ENCODE assay signal across 1 cellular context in genomic region chr16:74695450-74696422, GRCh38.
TF ChIP-seq lines count a peak whose summit lies in the region.

No MANE protein-coding gene starts in this region.

TF ChIP-seq in GM12878, 131 proteins besides CTCF, POLR2A, EP300 and RAD21 (continued from another document and continues in another):
- TF ChIP-seq CEBPZ (IDR thresholded peaks at IDR 0.05; ENCODE audit: low read depth, low read length) = no peak
- no peak; the same call in 1 of the 2 replicates for TF ChIP-seq LARP7 (IDR thresholded peaks at IDR 0.05)
- TF ChIP-seq RCOR1 (conservative IDR thresholded peaks at IDR 0.05; ENCODE audit: low read depth, low read length) = no peak
- no peak for TF ChIP-seq STAT1 (conservative IDR thresholded peaks at IDR 0.05)
- 0 out of 4 replicates have a peak, but pooled peaks of 1 of the 2 experiments have one; percentile 5 for TF ChIP-seq SRF (IDR thresholded peaks at IDR 0.05; ENCODE audit: low read depth in 2 of 2, low read length in 2 of 2)
- peak; percentile 98 for TF ChIP-seq USF2 (IDR thresholded peaks at IDR 0.05; ENCODE audit: borderline replicate concordance, low read depth, low read length)
- peak; percentile 77 for TF ChIP-seq CREM (IDR thresholded peaks at IDR 0.05; ENCODE audit: low read depth)
- no peak for TF ChIP-seq TCF3 (IDR thresholded peaks at IDR 0.05; ENCODE audit: borderline replicate concordance, insufficient read depth, low read depth, low read length)
- peak; percentile 89 for TF ChIP-seq MAX (IDR thresholded peaks at IDR 0.05; ENCODE audit: low read depth, low read length)
- no peak for TF ChIP-seq ZNF217 (IDR thresholded peaks at IDR 0.05)
- no peak for TF ChIP-seq E4F1 (IDR thresholded peaks at IDR 0.05; ENCODE audit: borderline replicate concordance, partially characterized antibody)
- TF ChIP-seq NBN (IDR thresholded peaks at IDR 0.05) = no peak
- TF ChIP-seq REST (IDR thresholded peaks at IDR 0.05; ENCODE audit: low read depth, low read length) = no peak
- no peak for TF ChIP-seq TCF7 (IDR thresholded peaks at IDR 0.05; ENCODE audit: borderline replicate concordance)
- no peak for TF ChIP-seq PML (IDR thresholded peaks at IDR 0.05; ENCODE audit: low read length)
- TF ChIP-seq HSF1 (IDR thresholded peaks at IDR 0.05; ENCODE audit: low read depth, low read length) = no peak
- TF ChIP-seq SUPT20H (IDR thresholded peaks at IDR 0.05; ENCODE audit: borderline replicate concordance, control insufficient read depth, low read depth, low read length) = no peak
- no peak for TF ChIP-seq KAT2A (conservative IDR thresholded peaks at IDR 0.05; ENCODE audit: control insufficient read depth, low read depth, low read length)
- TF ChIP-seq YBX1 (IDR thresholded peaks at IDR 0.05) = no peak
- TF ChIP-seq RELB (IDR thresholded peaks at IDR 0.05; ENCODE audit: low read depth) = no peak
- TF ChIP-seq HDAC2 (IDR thresholded peaks at IDR 0.05) = no peak
- no peak for TF ChIP-seq GATAD2B (conservative IDR thresholded peaks at IDR 0.05; ENCODE audit: low read depth)
- TF ChIP-seq SP1 (IDR thresholded peaks at IDR 0.05; ENCODE audit: low read depth, low read length) = peak; percentile 80
- no peak for TF ChIP-seq MYB (IDR thresholded peaks at IDR 0.05; ENCODE audit: borderline replicate concordance, low read depth, low read length)
- peak; percentile 98 for TF ChIP-seq RAD51 (IDR thresholded peaks at IDR 0.05)
- TF ChIP-seq BHLHE40 (IDR thresholded peaks at IDR 0.05; ENCODE audit: borderline replicate concordance in 1 of 2, low read depth in 2 of 2, low read length in 1 of 2) = peak; percentile 41 to 74; a peak in 2 of 4 replicates
- TF ChIP-seq ZBTB40 (IDR thresholded peaks at IDR 0.05; ENCODE audit: borderline replicate concordance) = no peak
- TF ChIP-seq ASH2L (IDR thresholded peaks at IDR 0.05; ENCODE audit: borderline replicate concordance, low read depth) = no peak
- no peak for TF ChIP-seq ZNF207 (IDR thresholded peaks at IDR 0.05; ENCODE audit: borderline replicate concordance)
- no peak for TF ChIP-seq E2F4 (IDR thresholded peaks at IDR 0.05; ENCODE audit: low read depth, low read length)
- no peak for TF ChIP-seq PRDM15 (CRISPR knock-in tag; IDR thresholded peaks at IDR 0.05)
- TF ChIP-seq TARDBP (IDR thresholded peaks at IDR 0.05; ENCODE audit: borderline replicate concordance) = peak; percentile 61
- no peak for TF ChIP-seq NRF1 (conservative IDR thresholded peaks at IDR 0.05; ENCODE audit: low read depth, low read length)
